1 cellular context compared by ENCODE assay signal in the genomic region with DNA sequence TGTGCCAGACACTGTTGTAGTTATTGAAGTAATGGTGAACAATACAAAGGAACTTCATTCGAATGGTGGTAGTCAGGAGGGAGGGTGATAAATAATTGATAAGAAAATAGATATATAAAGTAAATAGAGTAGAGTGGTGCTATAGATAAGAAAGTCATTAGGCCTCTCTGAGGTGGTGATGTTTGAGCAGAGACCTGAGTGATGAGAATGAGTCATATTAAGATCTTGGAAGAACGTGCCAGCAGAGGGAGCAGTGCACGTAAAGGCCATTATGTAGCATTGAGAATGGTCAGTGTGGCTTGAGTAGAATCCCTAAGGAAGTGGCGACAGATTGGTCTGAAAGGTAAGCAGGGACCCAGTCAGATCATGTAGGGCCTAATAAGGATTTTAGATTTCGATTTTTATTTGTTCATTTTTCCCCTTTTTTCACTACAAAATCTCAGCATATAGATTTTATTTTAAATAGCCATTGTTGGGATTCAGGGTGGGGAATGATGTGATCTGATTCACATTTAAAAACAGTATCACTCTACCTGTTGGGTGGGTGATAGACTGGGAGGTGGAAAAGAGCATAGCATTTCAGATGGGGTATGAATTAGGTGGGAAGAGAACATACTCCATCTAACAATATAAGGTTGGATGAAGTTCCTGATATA.
TF ChIP-seq lines count a peak whose summit lies in the region.

No MANE protein-coding gene starts in this region.

TF ChIP-seq in WTC11, 78 proteins besides CTCF, POLR2A, EP300 and RAD21:
- TF ChIP-seq, protein P1, sequence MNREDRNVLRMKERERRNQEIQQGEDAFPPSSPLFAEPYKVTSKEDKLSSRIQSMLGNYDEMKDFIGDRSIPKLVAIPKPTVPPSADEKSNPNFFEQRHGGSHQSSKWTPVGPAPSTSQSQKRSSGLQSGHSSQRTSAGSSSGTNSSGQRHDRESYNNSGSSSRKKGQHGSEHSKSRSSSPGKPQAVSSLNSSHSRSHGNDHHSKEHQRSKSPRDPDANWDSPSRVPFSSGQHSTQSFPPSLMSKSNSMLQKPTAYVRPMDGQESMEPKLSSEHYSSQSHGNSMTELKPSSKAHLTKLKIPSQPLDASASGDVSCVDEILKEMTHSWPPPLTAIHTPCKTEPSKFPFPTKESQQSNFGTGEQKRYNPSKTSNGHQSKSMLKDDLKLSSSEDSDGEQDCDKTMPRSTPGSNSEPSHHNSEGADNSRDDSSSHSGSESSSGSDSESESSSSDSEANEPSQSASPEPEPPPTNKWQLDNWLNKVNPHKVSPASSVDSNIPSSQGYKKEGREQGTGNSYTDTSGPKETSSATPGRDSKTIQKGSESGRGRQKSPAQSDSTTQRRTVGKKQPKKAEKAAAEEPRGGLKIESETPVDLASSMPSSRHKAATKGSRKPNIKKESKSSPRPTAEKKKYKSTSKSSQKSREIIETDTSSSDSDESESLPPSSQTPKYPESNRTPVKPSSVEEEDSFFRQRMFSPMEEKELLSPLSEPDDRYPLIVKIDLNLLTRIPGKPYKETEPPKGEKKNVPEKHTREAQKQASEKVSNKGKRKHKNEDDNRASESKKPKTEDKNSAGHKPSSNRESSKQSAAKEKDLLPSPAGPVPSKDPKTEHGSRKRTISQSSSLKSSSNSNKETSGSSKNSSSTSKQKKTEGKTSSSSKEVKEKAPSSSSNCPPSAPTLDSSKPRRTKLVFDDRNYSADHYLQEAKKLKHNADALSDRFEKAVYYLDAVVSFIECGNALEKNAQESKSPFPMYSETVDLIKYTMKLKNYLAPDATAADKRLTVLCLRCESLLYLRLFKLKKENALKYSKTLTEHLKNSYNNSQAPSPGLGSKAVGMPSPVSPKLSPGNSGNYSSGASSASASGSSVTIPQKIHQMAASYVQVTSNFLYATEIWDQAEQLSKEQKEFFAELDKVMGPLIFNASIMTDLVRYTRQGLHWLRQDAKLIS (CRISPR knock-in tag; IDR thresholded peaks at IDR 0.05; ENCODE audit: borderline replicate concordance) = no peak
